In the genomic region with DNA sequence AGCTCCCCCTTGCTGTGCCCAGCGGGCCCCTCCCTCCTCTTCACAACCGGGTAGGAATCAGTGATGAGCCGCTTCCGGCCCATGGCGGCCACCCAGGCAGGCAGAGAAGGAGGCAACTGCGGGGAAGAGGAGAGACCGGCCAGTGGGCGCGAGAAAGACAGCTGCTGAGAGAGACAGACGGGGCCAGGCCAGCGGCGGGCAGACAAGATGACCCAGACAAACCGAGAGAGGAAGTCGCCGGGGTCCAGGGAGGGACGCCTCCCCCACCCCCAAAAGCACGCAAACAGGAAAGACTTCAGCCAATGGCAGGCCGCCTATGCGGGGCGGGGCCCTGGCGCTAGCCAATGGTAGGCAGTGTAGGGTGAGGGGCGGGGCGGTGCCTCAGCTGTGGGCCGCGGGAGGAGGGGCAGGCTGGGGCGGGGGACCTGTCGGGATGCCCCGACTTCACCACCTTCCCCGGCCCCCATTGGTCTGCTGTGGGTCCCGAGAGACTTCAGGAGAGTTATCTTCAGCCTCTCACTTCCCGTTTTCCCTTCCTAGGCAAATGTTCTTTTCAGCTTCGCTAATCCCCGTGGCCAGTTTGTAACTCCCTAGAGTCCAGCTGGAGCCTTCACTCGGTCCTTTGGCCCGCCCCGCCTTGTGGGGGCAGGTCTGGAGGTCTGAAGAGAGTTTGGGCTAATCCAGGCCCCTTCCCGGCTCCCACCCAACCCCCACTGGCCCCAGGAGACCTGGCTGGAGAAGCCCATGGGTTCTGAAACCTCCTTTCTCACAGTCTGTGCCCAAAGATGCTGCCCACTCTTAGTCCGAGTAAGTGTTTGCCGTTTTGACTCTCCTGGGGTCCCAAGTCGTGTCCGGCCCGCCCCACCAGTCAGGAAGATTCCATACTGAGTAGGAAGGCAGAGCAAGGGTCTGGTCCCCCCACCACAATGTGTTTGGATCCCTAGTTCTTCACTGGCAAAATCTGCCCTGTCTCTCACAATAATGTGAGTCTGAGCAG, we compare ENCODE assay signal across 1 cellular context.
TF ChIP-seq lines count a peak whose summit lies in the region.

TSS of gene POLD4 (minus strand) at position 230 of the 997 bp plus-strand sequence. CDS start at position 83, 147 bp downstream.

TF ChIP-seq in HEK293, 187 proteins besides CTCF, POLR2A, EP300 and RAD21 (continued from another document):
- TF ChIP-seq ZNF280C (tag by site-specific recombination; IDR thresholded peaks at IDR 0.05) (no peak), GLIS1 (tag by site-specific recombination; IDR thresholded peaks at IDR 0.05) (peak; percentile 75), ZNF366 (tag by site-specific recombination; conservative IDR thresholded peaks at IDR 0.05) (peak; percentile 81), ZNF184 (tag by site-specific recombination; IDR thresholded peaks at IDR 0.05) (no peak), YY2 (tag by site-specific recombination; IDR thresholded peaks at IDR 0.05) (peak; percentile 39; the same call in 1 of the 2 replicates), ZNF664 (tag by site-specific recombination; IDR thresholded peaks at IDR 0.05) (no peak), ZNF501 (tag by site-specific recombination; IDR thresholded peaks at IDR 0.05) (0 out of 2 replicates have a peak, but pooled peaks have one; percentile 15), SP7 (tag by site-specific recombination; IDR thresholded peaks at IDR 0.05) (peak; percentile 33; the same call in 1 of the 2 replicates), ZNF341 (tag by site-specific recombination; IDR thresholded peaks at IDR 0.05; ENCODE audit: low read depth) (peak; percentile 96), SCRT2 (tag by site-specific recombination; IDR thresholded peaks at IDR 0.05) (peak; percentile 27), KLF1 (tag by site-specific recombination; IDR thresholded peaks at IDR 0.05) (peak; percentile 76), INSM2 (tag by site-specific recombination; IDR thresholded peaks at IDR 0.05) (no peak), ZNF335 (tag by site-specific recombination; conservative IDR thresholded peaks at IDR 0.05) (peak; percentile 98), KLF8 (tag by site-specific recombination; IDR thresholded peaks at IDR 0.05) (peak; percentile 86), ZNF747 (tag by site-specific recombination; IDR thresholded peaks at IDR 0.05) (no peak), ZNF473 (tag by site-specific recombination; IDR thresholded peaks at IDR 0.05) (no peak), ZXDB (tag by site-specific recombination; IDR thresholded peaks at IDR 0.05) (peak; percentile 55; the same call in 1 of the 2 replicates), ZNF530 (tag by site-specific recombination; IDR thresholded peaks at IDR 0.05; ENCODE audit: low read depth) (no peak)
- TF ChIP-seq, protein P1, sequence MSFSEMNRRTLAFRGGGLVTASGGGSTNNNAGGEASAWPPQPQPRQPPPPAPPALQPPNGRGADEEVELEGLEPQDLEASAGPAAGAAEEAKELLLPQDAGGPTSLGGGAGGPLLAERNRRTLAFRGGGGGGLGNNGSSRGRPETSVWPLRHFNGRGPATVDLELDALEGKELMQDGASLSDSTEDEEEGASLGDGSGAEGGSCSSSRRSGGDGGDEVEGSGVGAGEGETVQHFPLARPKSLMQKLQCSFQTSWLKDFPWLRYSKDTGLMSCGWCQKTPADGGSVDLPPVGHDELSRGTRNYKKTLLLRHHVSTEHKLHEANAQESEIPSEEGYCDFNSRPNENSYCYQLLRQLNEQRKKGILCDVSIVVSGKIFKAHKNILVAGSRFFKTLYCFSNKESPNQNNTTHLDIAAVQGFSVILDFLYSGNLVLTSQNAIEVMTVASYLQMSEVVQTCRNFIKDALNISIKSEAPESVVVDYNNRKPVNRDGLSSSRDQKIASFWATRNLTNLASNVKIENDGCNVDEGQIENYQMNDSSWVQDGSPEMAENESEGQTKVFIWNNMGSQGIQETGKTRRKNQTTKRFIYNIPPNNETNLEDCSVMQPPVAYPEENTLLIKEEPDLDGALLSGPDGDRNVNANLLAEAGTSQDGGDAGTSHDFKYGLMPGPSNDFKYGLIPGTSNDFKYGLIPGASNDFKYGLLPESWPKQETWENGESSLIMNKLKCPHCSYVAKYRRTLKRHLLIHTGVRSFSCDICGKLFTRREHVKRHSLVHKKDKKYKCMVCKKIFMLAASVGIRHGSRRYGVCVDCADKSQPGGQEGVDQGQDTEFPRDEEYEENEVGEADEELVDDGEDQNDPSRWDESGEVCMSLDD (tag by site-specific recombination; IDR thresholded peaks at IDR 0.05): 0 out of 2 replicates have a peak, but pooled peaks have one; percentile 23
TF ChIP-seq in HEK293: peak in this region for 34.
